ENCODE assay signal across 25 cellular contexts in genomic region chr22:32701021-32701420, GRCh38.
DNase-seq lines count a peak whose midpoint lies in the region; ATAC-seq and TF ChIP-seq lines count a peak whose summit lies in the region.
"Had no signal": no experiment of that assay in that cellular context is flagged by ENCODE, and none has a peak within 500 bp of the region (broad histone marks: within the 10 kb centered on the region; RNA-seq: fewer than 3 reads in every experiment).

No MANE protein-coding gene starts in this region.

- no peak for DNase-seq in HFFc6
- DNase-seq in foreskin fibroblast: peak; percentile 58 to 72
- no peak for DNase-seq in stomach
- no peak for DNase-seq in Peyer's patch
- no peak for DNase-seq in activated CD4-positive, alpha-beta T cell treated with anti-CD3 and anti-CD28 coated beads, Interleukin-2, amount 50 U/mL, for 1 hour
- no peak for DNase-seq in SK-N-DZ (ENCODE audit: low spot score)
- DNase-seq: activated CD4-positive, alpha-beta T cell treated with anti-CD3 and anti-CD28 coated beads, Interleukin-2, amount 10 ng/mL, durations not matched to agents 7 days and 5 days; activated naive CD8-positive, alpha-beta T cell treated with anti-CD3 and anti-CD28 coated beads, Interleukin-2, amount 10 ng/mL, durations not matched to agents 7 days and 5 days; brain microvascular endothelial cell; CD4-positive, CD25-positive, alpha-beta regulatory T cell; cortex of kidney; H7; left colon; midbrain; NCI-H1105; NCI-H2081; NK-92 treated with Interleukin-12 subunit alpha and Interleukin-12 subunit beta, amount 100 ng/mL, for 24 hours; right lobe of liver; SK-N-SH; stimulated activated CD8-positive, alpha-beta memory T cell treated with anti-CD3 and anti-CD28 coated beads, Interleukin-4, amount 100 ng/mL, for 48 hours had no signal

- H3K36me3 ChIP-seq in stomach: no peaks in the 10 kb centered on the region
- no peaks in the 10 kb centered on the region for H3K36me3 ChIP-seq in Peyer's patch
- H3K36me3 ChIP-seq: brain microvascular endothelial cell, right lobe of liver had no signal

- peaks cover 24% of the 10 kb centered on the region for H3K36me3 Mint-ChIP-seq in HFFc6 (ENCODE audit: low read depth)
- H3K36me3 Mint-ChIP-seq in brain: peaks cover 10% of the 10 kb centered on the region
- H3K36me3 Mint-ChIP-seq: activated naive CD8-positive, alpha-beta T cell treated with anti-CD3 and anti-CD28 coated beads, Interleukin-2, amount 10 ng/mL, durations not matched to agents 7 days and 5 days; CD4-positive, CD25-positive, alpha-beta regulatory T cell had no signal

- ATAC-seq in GM19452 (IDR thresholded peaks at IDR 0.05; ENCODE audit: unreplicated experiment): no peak
- ATAC-seq: HepG2; left colon; natural killer cell treated with Interleukin-12 subunit alpha and Interleukin-12 subunit beta and Interleukin-15 and Interleukin-18, amount 100 ng/mL, for 72 hours had no signal

- H3K27me3 Mint-ChIP-seq in HFFc6 (ENCODE audit: insufficient read depth): no peaks in the 10 kb centered on the region
- peaks cover 6% of the 10 kb centered on the region for H3K27me3 Mint-ChIP-seq in brain

- H3K9me3 Mint-ChIP-seq in HFFc6: peaks cover 20% of the 10 kb centered on the region
- H3K9me3 Mint-ChIP-seq in brain: peaks cover 11 to 24% (median 13%) of the 10 kb centered on the region in 5 experiments

- no peak for TF ChIP-seq POLR2A in stomach (IDR thresholded peaks at IDR 0.05)
- TF ChIP-seq POLR2A in Peyer's patch (IDR thresholded peaks at IDR 0.05): no peak

- H3K27ac ChIP-seq in stomach (peak overlapping the region in 4 of 5 donors; percentile 30 to 67 (median 49)), Peyer's patch (peak overlapping the region in 1 of 4 donors; percentile 34)
- H3K27ac ChIP-seq: brain microvascular endothelial cell, VCaP had no signal

- H3K4me1 ChIP-seq in stomach (peaks cover 0 to 33% (median 15%) of the 10 kb centered on the region in 4 donors), Peyer's patch (no peaks in the 10 kb centered on the region)

- H3K9me3 ChIP-seq in stomach (peaks cover 0 to 19% (median 4%) of the 10 kb centered on the region in 4 donors), Peyer's patch (peaks cover 0 to 4% (median 0%) of the 10 kb centered on the region in 4 donors)

- TF ChIP-seq EP300 in stomach (IDR thresholded peaks at IDR 0.05): no peak

- peak overlapping the region; percentile 65 for H3K4me3 Mint-ChIP-seq in HFFc6
- peak overlapping the region in 1 of 5 experiments; percentile 4 for H3K4me3 Mint-ChIP-seq in brain
- H3K4me3 Mint-ChIP-seq: activated CD4-positive, alpha-beta T cell treated with anti-CD3 and anti-CD28 coated beads, Interleukin-2, amount 10 ng/mL, durations not matched to agents 7 days and 5 days; activated naive CD8-positive, alpha-beta T cell treated with anti-CD3 and anti-CD28 coated beads, Interleukin-2, amount 10 ng/mL, durations not matched to agents 7 days and 5 days; CD4-positive, CD25-positive, alpha-beta regulatory T cell; natural killer cell treated with Interleukin-12 subunit alpha and Interleukin-12 subunit beta and Interleukin-15 and Interleukin-18, amount 100 ng/mL, for 72 hours had no signal

- intact Hi-C loops in stomach (cut with DNase I; ENCODE audit: low total_unique reads): no loop called here

- no peaks in the 10 kb centered on the region for H3K27me3 ChIP-seq in stomach
- H3K27me3 ChIP-seq in Peyer's patch: no peaks in the 10 kb centered on the region
- H3K27me3 ChIP-seq: brain microvascular endothelial cell, right lobe of liver had no signal

- H3K4me3 ChIP-seq in foreskin fibroblast (ENCODE audit: low read depth in 1 of 2, low read length in 2 of 2): no peak overlapping the region
- H3K4me3 ChIP-seq in stomach: no peak overlapping the region
- no peak overlapping the region for H3K4me3 ChIP-seq in Peyer's patch
- H3K4me3 ChIP-seq: right lobe of liver had no signal

- H3K4me1 Mint-ChIP-seq in HFFc6 (ENCODE audit: low read depth): peaks cover 69% of the 10 kb centered on the region
- H3K4me1 Mint-ChIP-seq in brain: peaks cover 30% of the 10 kb centered on the region
- H3K4me1 Mint-ChIP-seq: activated CD4-positive, alpha-beta T cell treated with anti-CD3 and anti-CD28 coated beads, Interleukin-2, amount 10 ng/mL, durations not matched to agents 7 days and 5 days; activated naive CD8-positive, alpha-beta T cell treated with anti-CD3 and anti-CD28 coated beads, Interleukin-2, amount 10 ng/mL, durations not matched to agents 7 days and 5 days; CD4-positive, CD25-positive, alpha-beta regulatory T cell had no signal

- TF ChIP-seq CTCF in HFFc6 (IDR thresholded peaks at IDR 0.05): no peak
- TF ChIP-seq CTCF in brain (conservative IDR thresholded peaks at IDR 0.05): no peak
- TF ChIP-seq CTCF in foreskin fibroblast (IDR thresholded peaks at IDR 0.05; ENCODE audit: low read depth, low read length): no peak
- no peak for TF ChIP-seq CTCF in stomach (IDR thresholded peaks at IDR 0.05)
- TF ChIP-seq CTCF in Peyer's patch (IDR thresholded peaks at IDR 0.05): no peak

- H3K27ac Mint-ChIP-seq in HFFc6 (peak overlapping the region; percentile 80), brain (peak overlapping the region in 3 of 5 experiments; percentile 74 to 85 (median 79))
- H3K27ac Mint-ChIP-seq: activated CD4-positive, alpha-beta T cell treated with anti-CD3 and anti-CD28 coated beads, Interleukin-2, amount 10 ng/mL, durations not matched to agents 7 days and 5 days; activated naive CD8-positive, alpha-beta T cell treated with anti-CD3 and anti-CD28 coated beads, Interleukin-2, amount 10 ng/mL, durations not matched to agents 7 days and 5 days; CD4-positive, CD25-positive, alpha-beta regulatory T cell; natural killer cell treated with Interleukin-12 subunit alpha and Interleukin-12 subunit beta and Interleukin-15 and Interleukin-18, amount 100 ng/mL, for 72 hours had no signal

Comparison
In these comparisons a context has a peak if more than half of its experiments do, and no peak if none do; other contexts are left out.
1. DNase-seq: peak in foreskin fibroblast (2 of 2); none in HFFc6 (single experiment), stomach (single experiment), Peyer's patch (0 of 3), activated CD4-positive, alpha-beta T cell treated with anti-CD3 and anti-CD28 coated beads, Interleukin-2, amount 50 U/mL, for 1 hour (single experiment) and SK-N-DZ (single experiment).